1 cellular context compared by ENCODE assay signal in genomic region chr17:56908061-56908542, GRCh38.
TF ChIP-seq lines count a peak whose summit lies in the region.

No MANE protein-coding gene starts in this region.

TF ChIP-seq in K562, 482 proteins besides CTCF, POLR2A, EP300 and RAD21 (continued from another document):
- peak; percentile 59 for TF ChIP-seq PKNOX1 (IDR thresholded peaks at IDR 0.05)
- peak in 1 of 2 experiments; percentile 36; a peak in 1 of 4 replicates for TF ChIP-seq MNT (conservative IDR thresholded peaks at IDR 0.05)
- no peak for TF ChIP-seq PBX2 (CRISPR knock-in tag; IDR thresholded peaks at IDR 0.05; ENCODE audit: low read depth)
- 0 out of 2 replicates have a peak, but pooled peaks have one; percentile 21 for TF ChIP-seq PBX2 (tag; conservative IDR thresholded peaks at IDR 0.05; ENCODE audit: low read depth)
- TF ChIP-seq HDAC1 (IDR thresholded peaks at IDR 0.05): 0 out of 4 replicates have a peak, but pooled peaks of 1 of the 2 experiments have one; percentile 11
- 0 out of 2 replicates have a peak, but pooled peaks have one; percentile 43 for TF ChIP-seq RBFOX2 (IDR thresholded peaks at IDR 0.05; ENCODE audit: low read depth, low read length)
- TF ChIP-seq YBX1 (IDR thresholded peaks at IDR 0.05): no peak
- TF ChIP-seq NR4A1 (CRISPR knock-in tag; IDR thresholded peaks at IDR 0.05): 0 out of 2 replicates have a peak, but pooled peaks have one; percentile 58
- TF ChIP-seq NR4A1 (tag; IDR thresholded peaks at IDR 0.05): no peak
- TF ChIP-seq ZNF79 (CRISPR knock-in tag; IDR thresholded peaks at IDR 0.05; ENCODE audit: low read depth): no peak
- peak; percentile 14; the same call in 1 of the 2 replicates for TF ChIP-seq NFE2 (IDR thresholded peaks at IDR 0.05; ENCODE audit: low read depth)
- TF ChIP-seq ZFX (CRISPR knock-in tag; IDR thresholded peaks at IDR 0.05): no peak
